Comparison of ENCODE assay signal across 8 cellular contexts in the genomic region with DNA sequence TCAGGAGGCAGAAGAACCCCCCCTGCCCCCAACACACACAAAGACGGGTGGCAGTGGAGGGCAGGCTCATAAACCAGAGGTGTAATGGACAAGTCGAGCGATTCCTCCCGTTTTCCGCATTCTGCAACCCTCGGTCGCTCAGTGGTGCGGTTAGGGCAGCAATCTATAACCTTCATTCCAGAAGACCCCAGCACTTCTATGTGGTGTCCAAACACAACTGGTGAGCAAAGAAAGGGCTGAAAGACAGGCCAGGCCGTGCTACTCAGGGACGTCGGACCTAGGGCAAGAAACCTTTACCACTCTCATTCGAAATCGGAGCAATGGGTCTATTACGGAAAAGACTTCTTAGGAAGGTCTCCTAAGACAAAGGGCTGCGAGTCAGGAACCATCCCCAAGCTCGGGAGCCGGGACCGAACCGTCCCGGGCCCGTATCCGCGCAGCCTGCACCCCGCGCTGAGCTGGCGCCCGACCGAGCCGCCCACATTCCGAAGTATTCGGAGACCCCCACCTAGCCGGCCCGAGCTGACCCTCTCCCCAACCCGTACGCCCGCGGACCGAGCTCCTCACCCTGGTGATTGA. TPM values are rescaled to one million over a fixed set of nuclear protein-coding genes. Genes with fewer than 3 reads are reported as not detected.
DNase-seq lines count a peak whose midpoint lies in the region; TF ChIP-seq lines count a peak whose summit lies in the region.

No MANE protein-coding gene starts in this region.

- POLR2A ChIA-PET in activated CD4-positive, alpha-beta memory T cell treated with anti-CD3 and anti-CD28 coated beads, Interleukin-2, amount 10 ng/mL, durations not matched to agents 7 days and 5 days (lab: Charles Lee), result interaction anchor here (0.7 to 2.4 kb wide), 10 partner anchors 9 to 592 kb away, joined by 3 to 9 read pairs (median 4); a partner anchor contains a TSS

- H3K36me3 Mint-ChIP-seq in activated CD4-positive, alpha-beta memory T cell treated with anti-CD3 and anti-CD28 coated beads, Interleukin-2, amount 10 ng/mL, durations not matched to agents 7 days and 5 days (ENCODE audit: low read depth), result peaks cover 13% of the 10 kb centered on the region

- H3K4me1 ChIP-seq in DOHH2 (ENCODE audit: control insufficient read depth, low read length) (peaks cover 31% of the 10 kb centered on the region), muscle layer of duodenum (ENCODE audit: control insufficient read depth in 1 of 2, insufficient read depth in 2 of 2, low read length in 2 of 2) (peaks cover 4 to 32% of the 10 kb centered on the region in 2 donors), vagina (peaks cover 48% of the 10 kb centered on the region)

- H3K4me3 ChIP-seq in DOHH2 (ENCODE audit: low read length) (peak overlapping the region; percentile 87), muscle layer of duodenum (ENCODE audit: low read depth in 1 of 2, low read length in 2 of 2) (peak overlapping the region; percentile 95 to 97), vagina (peak overlapping the region; percentile 64 to 95)

- CTCF ChIA-PET in activated CD4-positive, alpha-beta memory T cell treated with anti-CD3 and anti-CD28 coated beads, Interleukin-2, amount 10 ng/mL, durations not matched to agents 7 days and 5 days (lab: Charles Lee), result interaction anchor here (1.1 to 1.9 kb wide), 3 partner anchors 8 to 198 kb away, joined by 3 to 7 read pairs (median 4); no protein-coding TSS in a partner anchor

- peaks cover 46% of the 10 kb centered on the region for H3K4me1 Mint-ChIP-seq in activated CD4-positive, alpha-beta memory T cell treated with anti-CD3 and anti-CD28 coated beads, Interleukin-2, amount 10 ng/mL, durations not matched to agents 7 days and 5 days

- peaks cover 1% of the 10 kb centered on the region for H3K27me3 Mint-ChIP-seq in activated CD4-positive, alpha-beta memory T cell treated with anti-CD3 and anti-CD28 coated beads, Interleukin-2, amount 10 ng/mL, durations not matched to agents 7 days and 5 days

- H3K9me3 ChIP-seq in DOHH2 (ENCODE audit: control insufficient read depth, insufficient read depth, low read length) (no peaks in the 10 kb centered on the region), muscle layer of duodenum (ENCODE audit: control insufficient read depth in 1 of 2, low read length in 2 of 2) (no peaks in the 10 kb centered on the region), vagina (no peaks in the 10 kb centered on the region)

- peak overlapping the region; percentile 46 for H3K27ac ChIP-seq in DOHH2 (ENCODE audit: low read depth, low read length)
- peak overlapping the region; percentile 37 for H3K27ac ChIP-seq in muscle layer of duodenum (ENCODE audit: low read length)
- peak overlapping the region; percentile 85 for H3K27ac ChIP-seq in vagina

- intact Hi-C loops in vagina (cut with DNase I), result no loop called here

- peaks cover 56% of the 10 kb centered on the region for H3K79me2 ChIP-seq in DOHH2 (ENCODE audit: control insufficient read depth, low read length)

- peak overlapping the region; percentile 75 for H3K4me2 ChIP-seq in DOHH2 (ENCODE audit: low read length)

- TF ChIP-seq CTCF in DOHH2 (IDR thresholded peaks at IDR 0.05; ENCODE audit: low read depth, low read length, poor library complexity, severe bottlenecking), result no peak
- no peak for TF ChIP-seq CTCF in GM20000 (IDR thresholded peaks at IDR 0.05; ENCODE audit: extremely low read depth, missing control alignments)
- TF ChIP-seq CTCF in vagina (IDR thresholded peaks at IDR 0.05), result no peak

- peak overlapping the region; percentile 80 for H3K27ac Mint-ChIP-seq in activated CD4-positive, alpha-beta memory T cell treated with anti-CD3 and anti-CD28 coated beads, Interleukin-2, amount 10 ng/mL, durations not matched to agents 7 days and 5 days

- no peak for TF ChIP-seq POLR2A in erythroblast (IDR thresholded peaks at IDR 0.05; ENCODE audit: low read length)
- no peak for TF ChIP-seq POLR2A in vagina (IDR thresholded peaks at IDR 0.05)

- H3K9me2 ChIP-seq in DOHH2 (replicated peaks; ENCODE audit: control insufficient read depth, low read length), result no peaks in the 10 kb centered on the region

- no peaks in the 10 kb centered on the region for H3K9me3 Mint-ChIP-seq in activated CD4-positive, alpha-beta memory T cell treated with anti-CD3 and anti-CD28 coated beads, Interleukin-2, amount 10 ng/mL, durations not matched to agents 7 days and 5 days

- H3K27me3 ChIP-seq in DOHH2 (ENCODE audit: control insufficient read depth, low read length) (no peaks in the 10 kb centered on the region), muscle layer of duodenum (ENCODE audit: low read depth, low read length) (no peaks in the 10 kb centered on the region), vagina (no peaks in the 10 kb centered on the region)

- H3K4me3 Mint-ChIP-seq in activated CD4-positive, alpha-beta memory T cell treated with anti-CD3 and anti-CD28 coated beads, Interleukin-2, amount 10 ng/mL, durations not matched to agents 7 days and 5 days, result peak overlapping the region; percentile 97

- H3K36me3 ChIP-seq in DOHH2 (ENCODE audit: control insufficient read depth, low read length) (peaks cover 21% of the 10 kb centered on the region), muscle layer of duodenum (ENCODE audit: control insufficient read depth in 1 of 2, insufficient read depth in 2 of 2, low read length in 2 of 2) (no peaks in the 10 kb centered on the region), vagina (no peaks in the 10 kb centered on the region)

- DNase-seq in GM20000 (ENCODE audit: low spot score) (peak; percentile 29), HT-29 (ENCODE audit: low spot score) (peak; percentile 30), erythroblast (lab: John Stamatoyannopoulos, UW) (peak; percentile 60 to 73), vagina (ENCODE audit: extremely low spot score in 2 of 2) (no peak), GM19240 (ENCODE audit: insufficient read length, low spot score) (no peak)
- DNase-seq in activated CD4-positive, alpha-beta memory T cell treated with anti-CD3 and anti-CD28 coated beads, Interleukin-2, amount 10 ng/mL, durations not matched to agents 7 days and 5 days, result peak; percentile 30

- 0 out of 2 replicates have a peak, but pooled peaks cover 6% of the 10 kb centered on the region for H4K20me1 ChIP-seq in DOHH2 (ENCODE audit: control insufficient read depth, insufficient read depth, low read depth, low read length)

- no peaks in the 10 kb centered on the region for H3F3A ChIP-seq in DOHH2 (ENCODE audit: control insufficient read depth, insufficient read depth)

RNA-seq across cellular contexts. Expression of a gene that starts 0.6 kb away (rescaled TPM):
- total RNA-seq in HT-29 (2014; rRNA removed; shearing (Covaris generic)), result 82.0 and 125 TPM in 2 replicates
- 10 to 100 TPM; 50.6 to 52.7 TPM for total RNA-seq in activated CD4-positive, alpha-beta memory T cell treated with anti-CD3 and anti-CD28 coated beads, Interleukin-2, amount 10 ng/mL, durations not matched to agents 7 days and 5 days
- 32.9 TPM for total RNA-seq in vagina

Comparison
In these comparisons a context has a peak if more than half of its experiments do, and no peak if none do; other contexts are left out.
1. DNase-seq: peak in GM20000 (single experiment), HT-29 (single experiment), activated CD4-positive, alpha-beta memory T cell treated with anti-CD3 and anti-CD28 coated beads, Interleukin-2, amount 10 ng/mL, durations not matched to agents 7 days and 5 days (single experiment) and erythroblast (2 of 2); none in vagina (0 of 2) and GM19240 (single experiment).
2. Peak in every context shown above with its lines, with median percentiles within 50 percentile points of each other: H3K27ac ChIP-seq and H3K4me3 ChIP-seq.